8 cellular contexts compared by ENCODE assay signal in genomic region chr17:35801583-35802224, GRCh38. TPM values are rescaled to one million over a fixed set of nuclear protein-coding genes. Genes with fewer than 3 reads are reported as not detected.
DNase-seq lines count a peak whose midpoint lies in the region; ATAC-seq and TF ChIP-seq lines count a peak whose summit lies in the region.

No MANE protein-coding gene starts in this region.

- TF ChIP-seq CTCF in gastroesophageal sphincter (IDR thresholded peaks at IDR 0.05), result no peak

- DNase-seq in H4 (ENCODE audit: low spot score) (peak; percentile 49), RPMI7951 (ENCODE audit: low read depth) (peak; percentile 50), sciatic nerve (ENCODE audit: low spot score) (peak; percentile 83), D341Med (ENCODE audit: low spot score) (no peak), retina (no peak)
- no peak for DNase-seq in CD4-positive, alpha-beta memory T cell

- no peak overlapping the region for H3K27ac Mint-ChIP-seq in CD4-positive, alpha-beta memory T cell

- no peaks in the 10 kb centered on the region for H3K9me3 Mint-ChIP-seq in CD4-positive, alpha-beta memory T cell

- no peaks in the 10 kb centered on the region for H3K36me3 Mint-ChIP-seq in CD4-positive, alpha-beta memory T cell

- 71 to 90% methylated on average over 1 to 3 of the region's 9 CpGs for WGBS in gastroesophageal sphincter (ENCODE audit: low coverage in 1 of 2), 2 donors

- no peak for TF ChIP-seq POLR2A in gastroesophageal sphincter (IDR thresholded peaks at IDR 0.05)

- H3K9me3 ChIP-seq in gastroesophageal sphincter, result no peaks in the 10 kb centered on the region
- no peaks in the 10 kb centered on the region for H3K9me3 ChIP-seq in CD4-positive, alpha-beta memory T cell (ENCODE audit: control insufficient read depth in 1 of 2, low read length in 2 of 2)

- peaks cover 8 to 59% (median 29%) of the 10 kb centered on the region in 3 donors for H3K4me1 ChIP-seq in gastroesophageal sphincter
- H3K4me1 ChIP-seq in CD4-positive, alpha-beta memory T cell (ENCODE audit: insufficient read depth, low read length), result peaks cover 5% of the 10 kb centered on the region

- peak overlapping the region; percentile 45 to 79 (median 76) for H3K27ac ChIP-seq in gastroesophageal sphincter
- no peak overlapping the region for H3K27ac ChIP-seq in CD4-positive, alpha-beta memory T cell (ENCODE audit: low read depth, low read length)

- CTCF ChIA-PET in CD4-positive, alpha-beta memory T cell (lab: Charles Lee; ENCODE audit: partially characterized antibody), result interaction anchor here (1.2 to 1.3 kb wide), 2 partner anchors 32 to 38 kb away, joined by 3 to 4 read pairs; no protein-coding TSS in a partner anchor

- no peaks in the 10 kb centered on the region for H3K36me3 ChIP-seq in gastroesophageal sphincter
- H3K36me3 ChIP-seq in CD4-positive, alpha-beta memory T cell (ENCODE audit: insufficient read depth, low read length), result no peaks in the 10 kb centered on the region

- no peak overlapping the region for H3K4me3 ChIP-seq in gastroesophageal sphincter
- no peak overlapping the region for H3K4me3 ChIP-seq in CD4-positive, alpha-beta memory T cell (ENCODE audit: low read length in 2 of 2)

- POLR2A ChIA-PET in CD4-positive, alpha-beta memory T cell (lab: Charles Lee; ENCODE audit: partially characterized antibody), result no interaction called here

- no peak for TF ChIP-seq EP300 in gastroesophageal sphincter (IDR thresholded peaks at IDR 0.05)

- H3K27me3 ChIP-seq in gastroesophageal sphincter, result no peaks in the 10 kb centered on the region
- no peaks in the 10 kb centered on the region for H3K27me3 ChIP-seq in CD4-positive, alpha-beta memory T cell (ENCODE audit: insufficient read depth, low read length)

- intact Hi-C loops in sciatic nerve (cut with DNase I), result no loop called here
- intact Hi-C loops in CD4-positive, alpha-beta memory T cell (cut with micrococcal nuclease), result no loop called here

- H3K27me3 Mint-ChIP-seq in CD4-positive, alpha-beta memory T cell, result peaks cover 6 to 11% of the 10 kb centered on the region in 2 donors

- H3K4me1 Mint-ChIP-seq in CD4-positive, alpha-beta memory T cell, result peaks cover 6 to 19% (median 7%) of the 10 kb centered on the region in 4 donors

- ATAC-seq in gastroesophageal sphincter (peak; percentile 35), sciatic nerve (peak; percentile 31), HG03280 (IDR thresholded peaks at IDR 0.05; ENCODE audit: unreplicated experiment) (no peak)

- H3K4me3 Mint-ChIP-seq in CD4-positive, alpha-beta memory T cell, result no peak overlapping the region

RNA-seq across cellular contexts. Expression of gene MMP28, which starts 6.3 kb away (rescaled TPM):
- total RNA-seq in H4 (2014; rRNA removed; shearing (Covaris generic)), result 0.68 TPM in 1 of 2 replicates, not detected in the other
- not detected in 2 replicates for total RNA-seq in RPMI7951 (2014; rRNA removed; shearing (Covaris generic))
- total RNA-seq in gastroesophageal sphincter, result 100 to 1,000 TPM in 2 of 4 donors, 10 to 100 TPM in 2; 78.4 to 139 (median 97.3) TPM
- 61.5 TPM for total RNA-seq in sciatic nerve
- total RNA-seq in CD4-positive, alpha-beta memory T cell, result under 1 TPM; 0.64 to 0.96 TPM
- under 1 TPM in 1 of 2 donors, not detected in 1; 0.23 TPM for polyA plus RNA-seq in CD4-positive, alpha-beta memory T cell

RNA-seq across cellular contexts. Expression of gene TAF15, which starts 7.6 kb away (rescaled TPM):
- total RNA-seq in H4 (2014; rRNA removed; shearing (Covaris generic)), result 17.8 and 19.8 TPM in 2 replicates
- total RNA-seq in RPMI7951 (2014; rRNA removed; shearing (Covaris generic)), result 14.0 and 15.3 TPM in 2 replicates
- total RNA-seq in gastroesophageal sphincter (100 to 1,000 TPM in 2 of 4 donors, 10 to 100 TPM in 2; 58.2 to 144 (median 109) TPM), sciatic nerve (183 TPM)
- total RNA-seq in CD4-positive, alpha-beta memory T cell, result 100 to 1,000 TPM; 232 to 242 TPM
- polyA plus RNA-seq in CD4-positive, alpha-beta memory T cell, result 10 to 100 TPM; 11.2 to 29.7 TPM

RNA-seq across cellular contexts. Expression of gene C17orf50, which starts 41.0 kb away (rescaled TPM):
- total RNA-seq in H4 (2014; rRNA removed; shearing (Covaris generic)), result not detected in 2 replicates
- not detected in 2 replicates for total RNA-seq in RPMI7951 (2014; rRNA removed; shearing (Covaris generic))
- total RNA-seq in gastroesophageal sphincter (not detected), sciatic nerve (not detected)
- not detected for total RNA-seq in CD4-positive, alpha-beta memory T cell
- not detected for polyA plus RNA-seq in CD4-positive, alpha-beta memory T cell

RNA-seq across cellular contexts. Expression of gene GAS2L2, which starts 48.7 kb away (rescaled TPM):
- 0.04 TPM in 2 replicates for total RNA-seq in H4 (2014; rRNA removed; shearing (Covaris generic))
- not detected in 2 replicates for total RNA-seq in RPMI7951 (2014; rRNA removed; shearing (Covaris generic))
- total RNA-seq in gastroesophageal sphincter (1 to 10 TPM in 1 of 4 donors, not detected in 3; 1.5 TPM), sciatic nerve (0.13 TPM)
- under 1 TPM in 1 of 2 experiments, not detected in 1; 0.26 TPM for total RNA-seq in CD4-positive, alpha-beta memory T cell
- polyA plus RNA-seq in CD4-positive, alpha-beta memory T cell, result under 1 TPM in 1 of 2 donors, not detected in 1; 0.13 TPM

Comparison
In these comparisons a context has a peak if more than half of its experiments do, and no peak if none do; other contexts are left out.
1. DNase-seq: peak in H4 (single experiment), RPMI7951 (single experiment) and sciatic nerve (single experiment); none in CD4-positive, alpha-beta memory T cell (0 of 5), D341Med (single experiment) and retina (single experiment).
2. RNA of gene MMP28, which starts 6.3 kb away (total RNA-seq): 78.4 to 139 TPM in gastroesophageal sphincter and 61.5 TPM in sciatic nerve (single experiment); 0.64 to 0.96 TPM in CD4-positive, alpha-beta memory T cell, 0.68 TPM in H4 and not detected in RPMI7951; every median in the first group is over 10 times any median in the second.